Comparison of ENCODE assay signal across 8 cellular contexts in genomic region chr7:66206116-66206908, GRCh38. TPM values are rescaled to one million over a fixed set of nuclear protein-coding genes. Genes with fewer than 3 reads are reported as not detected.
A peak's percentile ranks its signal among the peaks of the same experiment; 100 is the strongest.
DNase-seq lines count a peak whose midpoint lies in the region; ATAC-seq, FAIRE-seq and TF ChIP-seq lines count a peak whose summit lies in the region.

No MANE protein-coding gene starts in this region.

- H4K20me1 ChIP-seq in mammary epithelial cell (ENCODE audit: insufficient read depth, low read length): no peaks in the 10 kb centered on the region

- peak overlapping the region; percentile 88 for H2AFZ ChIP-seq in mammary epithelial cell (ENCODE audit: low read depth, low read length)

- H3K27ac Mint-ChIP-seq in mesothelial cell of epicardium: peak overlapping the region; percentile 95

- H3K36me3 ChIP-seq in heart left ventricle: peaks cover 0 to 4% (median 0%) of the 10 kb centered on the region in 9 donors
- no peaks in the 10 kb centered on the region for H3K36me3 ChIP-seq in mammary epithelial cell (ENCODE audit: insufficient read depth, low read length)
- H3K36me3 ChIP-seq in vagina: peaks cover 0 to 6% of the 10 kb centered on the region in 2 donors

- TF ChIP-seq POLR2A in heart left ventricle (IDR thresholded peaks at IDR 0.05) (no peak), vagina (IDR thresholded peaks at IDR 0.05) (no peak), GM12891 (IDR thresholded peaks at IDR 0.05; ENCODE audit: low read depth, low read length) (no peak)

- H3K4me3 ChIP-seq in heart left ventricle (peak overlapping the region in 11 of 12 donors; percentile 67 to 99 (median 96)), mammary epithelial cell (replicated peaks in 1 of 3; ENCODE audit: insufficient read depth in 1 of 3, low read depth in 2 of 3, low read length in 3 of 3) (peak overlapping the region; percentile 86 to 99 (median 87)), vagina (peak overlapping the region; percentile 99 to 100)

- no peaks in the 10 kb centered on the region for H3K9me3 ChIP-seq in heart left ventricle
- no peaks in the 10 kb centered on the region for H3K9me3 ChIP-seq in mammary epithelial cell (replicated peaks; ENCODE audit: insufficient read depth, low read length)
- H3K9me3 ChIP-seq in vagina: no peaks in the 10 kb centered on the region

- no peak for TF ChIP-seq CTCF in heart left ventricle (IDR thresholded peaks at IDR 0.05)
- no peak for TF ChIP-seq CTCF in mammary epithelial cell (conservative IDR thresholded peaks at IDR 0.05 in 1 of 2, IDR thresholded peaks at IDR 0.05 in 1 of 2; ENCODE audit: extremely low read depth in 1 of 2, insufficient read depth in 1 of 2, low read depth in 1 of 2, low read length in 2 of 2)
- TF ChIP-seq CTCF in mesothelial cell of epicardium (IDR thresholded peaks at IDR 0.05; ENCODE audit: unreplicated experiment): no peak
- no peak for TF ChIP-seq CTCF in vagina (IDR thresholded peaks at IDR 0.05)

- CTCF ChIA-PET in mammary epithelial cell (lab: Charles Lee; ENCODE audit: low non-redundant PET): interaction anchor here (0.6 kb wide), 1 partner anchor 175 kb away, joined by 3 read pairs; no protein-coding TSS in a partner anchor

- H3K27ac ChIP-seq in heart left ventricle (peak overlapping the region in 6 of 12 donors; percentile 0 to 84 (median 60)), mammary epithelial cell (ENCODE audit: insufficient read depth, low read depth, low read length) (peak overlapping the region; percentile 66), vagina (peak overlapping the region; percentile 91)

- peaks cover 26% of the 10 kb centered on the region for H3K4me1 Mint-ChIP-seq in mesothelial cell of epicardium

- no peaks in the 10 kb centered on the region for H3K27me3 Mint-ChIP-seq in mesothelial cell of epicardium (ENCODE audit: low read depth)

- TSS peak; percentile 28 for BruUV-seq in mammary epithelial cell (replicated peaks; lab: Mats Ljungman, UMichigan)

- intact Hi-C loops in heart left ventricle (cut with DNase I) (loop anchor here in 5 of 10 donors (5.0 to 10.0 kb wide), 3 partner anchors 54 to 64 kb away; no protein-coding TSS in a partner anchor), cardiac septum (cut with DNase I) (loop anchor here (5.0 kb wide), 1 partner anchor 59 kb away; no protein-coding TSS in a partner anchor), mammary epithelial cell (cut with micrococcal nuclease) (loop anchor here (2.0 to 10.0 kb wide), 3 partner anchors 64 to 208 kb away; no protein-coding TSS in a partner anchor), vagina (cut with DNase I) (no loop called here)

- H3K27me3 ChIP-seq in heart left ventricle (no peaks in the 10 kb centered on the region), mammary epithelial cell (ENCODE audit: insufficient read depth, low read length) (no peaks in the 10 kb centered on the region), vagina (no peaks in the 10 kb centered on the region)

- FAIRE-seq in RCC 7860 (lab: Jason Lieb, UNC) (no peak), GM12891 (lab: Jason Lieb, UNC) (no peak)

- in situ Hi-C loops in mammary epithelial cell (cut with MboI; ENCODE audit: low sequenced_read_pairs in 2 of 2): loop anchor here in 1 of 2 donors (10.0 kb wide), 1 partner anchor 288 kb away; no protein-coding TSS in a partner anchor

- no peak for ATAC-seq in heart left ventricle

- no peaks in the 10 kb centered on the region for H3K9me3 Mint-ChIP-seq in mesothelial cell of epicardium

- H3K4me2 ChIP-seq in mammary epithelial cell (ENCODE audit: insufficient read depth, low read depth, low read length): peak overlapping the region; percentile 88

- H3K4me1 ChIP-seq in heart left ventricle (peaks cover 0 to 29% (median 12%) of the 10 kb centered on the region in 12 donors), mammary epithelial cell (ENCODE audit: insufficient read depth, low read length) (peaks cover 22% of the 10 kb centered on the region), vagina (peaks cover 16% of the 10 kb centered on the region)

- dilution Hi-C loops in mammary epithelial cell (cut with HindIII; ENCODE audit: low sequenced_read_pairs): no loop called here

- 45 to 50% (median 47%) methylated on average over 12 of the region's 12 CpGs for WGBS in heart left ventricle, 4 donors
- 9% methylated on average over 7 of the region's 12 CpGs for whole genome bisulfite sequencing in mammary epithelial cell (ENCODE audit: low coverage, missing lambda C conversion rate)

- DNase-seq in heart left ventricle (no peak), cardiac septum (ENCODE audit: low spot score) (no peak), mammary epithelial cell (no peak), mesothelial cell of epicardium (ENCODE audit: low spot score in 2 of 2, unreplicated experiment in 2 of 2) (no peak), vagina (ENCODE audit: extremely low spot score in 2 of 2) (peak in 1 of 2 donors; percentile 81), RCC 7860 (ENCODE audit: low spot score) (no peak), cerebellum (ENCODE audit: low spot score) (no peak), GM12891 (ENCODE audit: insufficient read length, low spot score) (no peak)

- no peaks in the 10 kb centered on the region for H3K36me3 Mint-ChIP-seq in mesothelial cell of epicardium

- peaks cover 58% of the 10 kb centered on the region for H3K79me2 ChIP-seq in mammary epithelial cell (ENCODE audit: insufficient read depth, low read length)

- peak overlapping the region; percentile 90 for H3K9ac ChIP-seq in mammary epithelial cell (ENCODE audit: insufficient read depth, low read length)

- peak overlapping the region; percentile 88 for H3K4me3 Mint-ChIP-seq in mesothelial cell of epicardium

TF ChIP-seq in GM12891, 5 proteins besides CTCF, POLR2A, EP300 and RAD21:
- TF ChIP-seq TAF1 (IDR thresholded peaks at IDR 0.05; ENCODE audit: low read depth, low read length): no peak
- no peak for TF ChIP-seq POLR2AphosphoS5 (IDR thresholded peaks at IDR 0.05; ENCODE audit: low read depth, low read length)
- no peak for TF ChIP-seq PAX5 (IDR thresholded peaks at IDR 0.05; ENCODE audit: insufficient read depth, low read length, severe bottlenecking)
- no peak for TF ChIP-seq POU2F2 (IDR thresholded peaks at IDR 0.05; ENCODE audit: low read depth, low read length)
- no peak for TF ChIP-seq SPI1 (IDR thresholded peaks at IDR 0.05; ENCODE audit: low read depth, low read length)

RNA-seq across cellular contexts. Expression of gene TPST1, which starts 1.2 kb away (rescaled TPM):
- 10 to 100 TPM in 1 of 9 donors, 1 to 10 TPM in 8; 3.6 to 10.8 (median 5.5) TPM for total RNA-seq in heart left ventricle
- 1 to 10 TPM; 1.9 to 5.8 TPM for polyA plus RNA-seq in heart left ventricle
- 4.8 TPM for total RNA-seq in cardiac septum
- 10 to 100 TPM; 36.8 to 90.7 TPM for total RNA-seq in mammary epithelial cell
- polyA plus RNA-seq in mammary epithelial cell: 40.2 TPM
- 52.2 TPM for polyA minus RNA-seq in mammary epithelial cell
- total RNA-seq in mesothelial cell of epicardium: 36.7 to 41.2 TPM (median 37.7 TPM) in 3 replicates
- total RNA-seq in vagina: 52.3 TPM
- total RNA-seq in cerebellum: 45.0 TPM
- 3.5 TPM for polyA plus RNA-seq in GM12891 (2012; ENCODE audit: low read depth, missing spikeins)
